ENCODE assay signal across 14 cellular contexts in the genomic region with DNA sequence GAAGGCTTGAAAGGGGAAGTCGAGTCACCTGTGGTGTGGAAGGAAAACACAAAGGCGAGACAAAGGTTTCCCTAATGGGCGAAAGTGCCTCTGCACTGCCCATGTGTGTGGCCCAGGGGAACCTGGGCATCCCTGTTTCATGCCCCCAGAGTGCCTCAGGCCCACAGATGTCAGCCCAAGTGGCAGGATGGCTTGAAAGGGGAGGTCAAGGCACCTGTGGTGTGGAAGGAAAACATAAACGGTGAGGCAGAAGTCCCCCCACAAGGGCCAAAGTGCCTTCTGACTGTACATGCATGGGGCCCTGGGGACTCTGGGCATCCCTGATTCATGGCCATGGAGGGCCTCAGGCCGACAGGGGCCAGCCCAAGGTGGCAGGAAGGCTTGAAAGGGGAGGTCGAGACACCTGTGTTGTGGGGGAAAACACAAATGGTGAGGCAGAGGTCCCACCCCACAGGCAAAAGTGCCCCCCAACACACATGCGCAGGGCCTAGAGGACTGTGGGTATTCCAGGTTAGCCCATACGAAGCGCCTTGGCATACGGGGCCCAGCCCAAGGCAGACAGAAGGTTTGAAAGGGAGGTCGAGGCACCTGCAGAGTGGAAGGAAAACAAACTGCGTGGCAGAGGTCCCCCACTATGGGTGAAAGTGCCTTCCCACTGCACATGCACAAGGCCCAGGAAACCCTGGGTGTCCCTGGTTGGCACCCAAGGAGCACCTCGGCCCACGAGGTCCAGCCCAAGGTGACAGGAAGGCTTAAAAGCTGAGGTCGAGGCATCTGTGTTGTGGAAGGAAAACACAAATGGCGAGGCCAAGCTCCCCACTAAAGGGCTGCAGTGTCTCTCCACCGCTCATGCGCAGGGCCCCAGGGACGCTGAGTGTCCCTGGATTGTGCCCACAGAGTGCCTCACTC.
A peak's percentile ranks its signal among the peaks of the same experiment; 100 is the strongest.
DNase-seq lines count a peak whose midpoint lies in the region; ATAC-seq and TF ChIP-seq lines count a peak whose summit lies in the region.
"Had no signal": no experiment of that assay in that cellular context is flagged by ENCODE, and none has a peak within 500 bp of the region (broad histone marks: within the 10 kb centered on the region; RNA-seq: fewer than 3 reads in every experiment).

No MANE protein-coding gene starts in this region.

- no peak for TF ChIP-seq CTCF in GM13976 (IDR thresholded peaks at IDR 0.05; ENCODE audit: borderline replicate concordance, control extremely low read depth, extremely low read depth, insufficient read depth, missing control alignments)
- no peak for TF ChIP-seq CTCF in activated B cell treated with CpG ODN at 0.5 μM for 24 hours (IDR thresholded peaks at IDR 0.05)
- no peak for TF ChIP-seq CTCF in hepatocyte (IDR thresholded peaks at IDR 0.05; ENCODE audit: poor library complexity)
- no peak for TF ChIP-seq CTCF in psoas muscle (IDR thresholded peaks at IDR 0.05)

- no peaks in the 10 kb centered on the region for H3K9me2 ChIP-seq in hepatocyte (replicated peaks; ENCODE audit: insufficient read depth)

- no peaks in the 10 kb centered on the region for H3K27me3 ChIP-seq in hepatocyte
- H3K27me3 ChIP-seq in psoas muscle (ENCODE audit: insufficient read depth in 3 of 3, low read length in 2 of 3) = no peaks in the 10 kb centered on the region
- H3K27me3 ChIP-seq: body of pancreas had no signal

- 73% methylated on average over 19 of the region's 19 CpGs for WGBS in hepatocyte (ENCODE audit: low lambda C conversion rate, missing lambda C conversion rate)
- 69 to 70% (median 70%) methylated on average over 19 of the region's 19 CpGs for WGBS in psoas muscle, 3 donors

- H3K9me3 ChIP-seq in hepatocyte (ENCODE audit: low read depth) (peaks cover 4% of the 10 kb centered on the region), psoas muscle (peaks cover 12% of the 10 kb centered on the region)

- peaks cover 7% of the 10 kb centered on the region for H3K36me3 Mint-ChIP-seq in activated B cell treated with CpG ODN at 0.5 μM for 24 hours (ENCODE audit: low read depth)
- H3K36me3 Mint-ChIP-seq: stimulated activated effector memory CD8-positive, alpha-beta T cell treated with anti-CD3 and anti-CD28 coated beads, Interleukin-12 subunit alpha, Interleukin-12 subunit beta, amount 100 ng/mL, for 72 hours had no signal

- in situ Hi-C loops in GM13976 (cut with MboI; ENCODE audit: low sequenced_read_pairs, unreplicated experiment) = no loop called here

- H3K4me3 ChIP-seq in hepatocyte (no peak overlapping the region), psoas muscle (no peak overlapping the region)
- H3K4me3 ChIP-seq: body of pancreas had no signal

- H3K36me3 ChIP-seq in hepatocyte (replicated peaks; ENCODE audit: insufficient read depth, low read depth) (no peaks in the 10 kb centered on the region), psoas muscle (ENCODE audit: insufficient read depth in 1 of 2, low read depth in 1 of 2) (no peaks in the 10 kb centered on the region)

- no peak overlapping the region for H3K4me2 ChIP-seq in hepatocyte

- no peak overlapping the region for H2AFZ ChIP-seq in hepatocyte

- no peaks in the 10 kb centered on the region for H4K20me1 ChIP-seq in hepatocyte (ENCODE audit: insufficient read depth, poor library complexity, severe bottlenecking)

- intact Hi-C loops in activated B cell treated with CpG ODN at 0.5 μM for 24 hours (cut with micrococcal nuclease) = no loop called here
- intact Hi-C loops in psoas muscle (cut with DNase I) = no loop called here

- H3K4me3 Mint-ChIP-seq in activated B cell treated with CpG ODN at 0.5 μM for 24 hours = no peak overlapping the region
- H3K4me3 Mint-ChIP-seq: naive thymus-derived CD4-positive, alpha-beta T cell; stimulated activated effector memory CD8-positive, alpha-beta T cell treated with anti-CD3 and anti-CD28 coated beads, Interleukin-12 subunit alpha, Interleukin-12 subunit beta, amount 100 ng/mL, for 72 hours had no signal

- H3K27ac ChIP-seq in hepatocyte (no peak overlapping the region), psoas muscle (no peak overlapping the region)
- H3K27ac ChIP-seq: body of pancreas had no signal

- no peak overlapping the region for H3K27ac Mint-ChIP-seq in activated B cell treated with CpG ODN at 0.5 μM for 24 hours
- H3K27ac Mint-ChIP-seq: naive thymus-derived CD4-positive, alpha-beta T cell; stimulated activated effector memory CD8-positive, alpha-beta T cell treated with anti-CD3 and anti-CD28 coated beads, Interleukin-12 subunit alpha, Interleukin-12 subunit beta, amount 100 ng/mL, for 72 hours had no signal

- CTCF ChIA-PET in activated B cell treated with CpG ODN at 0.5 μM for 24 hours (lab: Charles Lee) = no interaction called here

- ATAC-seq in activated B cell treated with CpG ODN at 0.5 μM for 24 hours (ENCODE audit: low read depth) (no peak), psoas muscle (no peak), HG02981 (IDR thresholded peaks at IDR 0.05; ENCODE audit: unreplicated experiment) (no peak), GM18520 (IDR thresholded peaks at IDR 0.05; ENCODE audit: unreplicated experiment) (no peak), GM19023 (IDR thresholded peaks at IDR 0.05; ENCODE audit: unreplicated experiment) (no peak)
- ATAC-seq: body of pancreas; naive thymus-derived CD4-positive, alpha-beta T cell; stimulated activated effector memory CD8-positive, alpha-beta T cell treated with anti-CD3 and anti-CD28 coated beads, Interleukin-12 subunit alpha, Interleukin-12 subunit beta, amount 100 ng/mL, for 72 hours had no signal

- no peaks in the 10 kb centered on the region for H3K79me2 ChIP-seq in hepatocyte

- no peaks in the 10 kb centered on the region for H3K4me1 Mint-ChIP-seq in activated B cell treated with CpG ODN at 0.5 μM for 24 hours
- H3K4me1 Mint-ChIP-seq: stimulated activated effector memory CD8-positive, alpha-beta T cell treated with anti-CD3 and anti-CD28 coated beads, Interleukin-12 subunit alpha, Interleukin-12 subunit beta, amount 100 ng/mL, for 72 hours had no signal

- H3K4me1 ChIP-seq in hepatocyte (ENCODE audit: insufficient read depth) = no peaks in the 10 kb centered on the region
- no peaks in the 10 kb centered on the region for H3K4me1 ChIP-seq in psoas muscle
- H3K4me1 ChIP-seq: body of pancreas had no signal

- H3K9me3 Mint-ChIP-seq in activated B cell treated with CpG ODN at 0.5 μM for 24 hours = peaks cover 21% of the 10 kb centered on the region

- H3K27me3 Mint-ChIP-seq in activated B cell treated with CpG ODN at 0.5 μM for 24 hours = no peaks in the 10 kb centered on the region
- H3K27me3 Mint-ChIP-seq: naive thymus-derived CD4-positive, alpha-beta T cell had no signal

- POLR2A ChIA-PET in activated B cell treated with CpG ODN at 0.5 μM for 24 hours (lab: Charles Lee) = no interaction called here

- peak; percentile 1 for DNase-seq in GM13976 (ENCODE audit: low spot score)
- peak; percentile 7 for DNase-seq in activated B cell treated with CpG ODN at 0.5 μM for 24 hours
- DNase-seq in hepatocyte (ENCODE audit: low spot score) = peak; percentile 1
- peak; percentile 4 to 13 for DNase-seq in psoas muscle
- DNase-seq in NCI-H2196 (lab: John Stamatoyannopoulos, UW; ENCODE audit: unreplicated experiment) = no peak
- DNase-seq: HCEC 1CT, KG1, NCI-H187 had no signal
